In the genomic region with DNA sequence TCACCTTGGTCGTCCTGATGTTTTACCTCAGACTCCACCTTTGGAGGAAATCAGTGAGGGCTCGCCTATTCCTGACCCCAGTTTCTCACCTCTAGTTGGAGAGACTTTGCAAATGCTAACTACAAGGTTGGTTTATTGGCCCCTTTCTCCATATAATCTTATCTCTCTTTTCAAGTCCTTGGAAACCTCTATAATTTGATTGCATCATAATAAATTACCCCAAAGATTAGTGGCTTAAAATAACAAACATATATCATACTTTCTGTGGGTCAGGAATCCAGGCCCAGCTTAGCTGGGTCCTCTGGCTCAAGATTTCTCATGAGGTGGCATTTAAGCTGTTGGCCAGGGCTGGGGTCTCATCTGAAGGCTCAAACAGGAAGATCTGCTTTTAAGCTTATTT, we compare ENCODE assay signal across 22 cellular contexts. TPM values are rescaled to one million over a fixed set of nuclear protein-coding genes. Genes with fewer than 3 reads are reported as not detected.
DNase-seq lines count a peak whose midpoint lies in the region; ATAC-seq and TF ChIP-seq lines count a peak whose summit lies in the region.
"Had no signal": no experiment of that assay in that cellular context is flagged by ENCODE, and none has a peak within 500 bp of the region (broad histone marks: within the 10 kb centered on the region; RNA-seq: fewer than 3 reads in every experiment).

No MANE protein-coding gene starts in this region.

- H3K4me3 ChIP-seq in WERI-Rb-1 (ENCODE audit: low read depth, low read length) (no peak overlapping the region), rectal smooth muscle tissue (ENCODE audit: low read length) (no peak overlapping the region)
- H3K4me3 ChIP-seq: A549 had no signal

- peaks cover 99% of the 10 kb centered on the region for H3K36me3 ChIP-seq in WERI-Rb-1
- H3K36me3 ChIP-seq in rectal smooth muscle tissue (ENCODE audit: control insufficient read depth, insufficient read depth, low read length), result peaks cover 56% of the 10 kb centered on the region

- H3K27me3 Mint-ChIP-seq in activated naive CD4-positive, alpha-beta T cell treated with anti-CD3 and anti-CD28 coated beads for 36 hours (ENCODE audit: low read depth), result no peaks in the 10 kb centered on the region
- H3K27me3 Mint-ChIP-seq: B cell, IgD-negative memory B cell had no signal

- H3K4me1 ChIP-seq in rectal smooth muscle tissue (ENCODE audit: control insufficient read depth, insufficient read depth, low read length), result no peaks in the 10 kb centered on the region

- H3K27ac ChIP-seq in WERI-Rb-1 (peak overlapping the region; percentile 61), rectal smooth muscle tissue (ENCODE audit: low read depth, low read length) (peak overlapping the region; percentile 25)
- H3K27ac ChIP-seq: A549 had no signal

- H3K9ac ChIP-seq in rectal smooth muscle tissue (ENCODE audit: low read length), result no peak overlapping the region

- no peak overlapping the region for H3K4me3 Mint-ChIP-seq in activated naive CD4-positive, alpha-beta T cell treated with anti-CD3 and anti-CD28 coated beads for 36 hours
- H3K4me3 Mint-ChIP-seq: B cell, CD14-positive monocyte had no signal

- H3K27ac Mint-ChIP-seq in activated naive CD4-positive, alpha-beta T cell treated with anti-CD3 and anti-CD28 coated beads for 36 hours, result peak overlapping the region; percentile 33
- H3K27ac Mint-ChIP-seq: B cell had no signal

- intact Hi-C loops in activated naive CD4-positive, alpha-beta T cell treated with anti-CD3 and anti-CD28 coated beads for 36 hours (cut with micrococcal nuclease), result no loop called here

- no peak for ATAC-seq in HG02588 (IDR thresholded peaks at IDR 0.05; ENCODE audit: unreplicated experiment)
- ATAC-seq in HG02798 (IDR thresholded peaks at IDR 0.05; ENCODE audit: poor library complexity, unreplicated experiment), result no peak
- ATAC-seq: A549, HCT116 had no signal

- H3K27me3 ChIP-seq in WERI-Rb-1 (ENCODE audit: insufficient read depth, low read depth, severe bottlenecking) (no peaks in the 10 kb centered on the region), rectal smooth muscle tissue (ENCODE audit: control insufficient read depth, insufficient read depth, low read length) (no peaks in the 10 kb centered on the region)

- no peaks in the 10 kb centered on the region for H3K4me1 Mint-ChIP-seq in activated naive CD4-positive, alpha-beta T cell treated with anti-CD3 and anti-CD28 coated beads for 36 hours (ENCODE audit: low read depth)

- H3K9me3 ChIP-seq in WERI-Rb-1 (ENCODE audit: severe bottlenecking), result no peaks in the 10 kb centered on the region
- H3K9me3 ChIP-seq: A549 had no signal

- CTCF ChIA-PET in activated naive CD4-positive, alpha-beta T cell treated with anti-CD3 and anti-CD28 coated beads for 36 hours (lab: Charles Lee), result interaction anchor here (0.6 to 1.3 kb wide), 3 partner anchors 9 to 51 kb away, joined by 3 to 4 read pairs (median 4); no protein-coding TSS in a partner anchor

- no peak for DNase-seq in activated naive CD4-positive, alpha-beta T cell treated with anti-CD3 and anti-CD28 coated beads for 36 hours
- DNase-seq in activated naive CD4-positive, alpha-beta T cell treated with anti-CD3 and anti-CD28 coated beads, Interleukin-2, amount 50 U/mL, for 16 hours, result no peak
- DNase-seq in WERI-Rb-1 (no peak), amniotic epithelial cell (ENCODE audit: low read depth) (peak; percentile 23), iPS-NIHi7 (ENCODE audit: extremely low spot score) (no peak)
- DNase-seq: DMS53, GDM1, Karpas-422, MV-4-11, NCI-H1694, NCI-H2081, NCI-H2171, NCI-H526, OCI-M1 had no signal

- H3K36me3 Mint-ChIP-seq in activated naive CD4-positive, alpha-beta T cell treated with anti-CD3 and anti-CD28 coated beads for 36 hours (ENCODE audit: low read depth), result peaks cover 38% of the 10 kb centered on the region

- H3K9me3 Mint-ChIP-seq in activated naive CD4-positive, alpha-beta T cell treated with anti-CD3 and anti-CD28 coated beads for 36 hours, result no peaks in the 10 kb centered on the region
- H3K9me3 Mint-ChIP-seq: IgD-negative memory B cell had no signal

- no peak for TF ChIP-seq CTCF in WERI-Rb-1 (IDR thresholded peaks at IDR 0.05; ENCODE audit: low read depth, low read length)

RNA-seq across cellular contexts. Expression of gene PSMD4, which starts 12.1 kb away (rescaled TPM):
- total RNA-seq in activated naive CD4-positive, alpha-beta T cell treated with anti-CD3 and anti-CD28 coated beads for 36 hours, result 100 to 1,000 TPM; 167 to 192 TPM

RNA-seq across cellular contexts. Expression of gene ZNF687, which starts 39.7 kb away (rescaled TPM):
- total RNA-seq in activated naive CD4-positive, alpha-beta T cell treated with anti-CD3 and anti-CD28 coated beads for 36 hours, result 10 to 100 TPM; 20.9 to 22.0 TPM

RNA-seq across cellular contexts. Expression of gene PIP5K1A, which starts 44.1 kb away (rescaled TPM):
- total RNA-seq in activated naive CD4-positive, alpha-beta T cell treated with anti-CD3 and anti-CD28 coated beads for 36 hours, result 10 to 100 TPM; 72.6 to 82.5 TPM

RNA-seq across cellular contexts. Expression of gene VPS72, which starts 52.4 kb away (rescaled TPM):
- 10 to 100 TPM; 49.8 to 56.9 TPM for total RNA-seq in activated naive CD4-positive, alpha-beta T cell treated with anti-CD3 and anti-CD28 coated beads for 36 hours
